27 cellular contexts compared by ENCODE assay signal in genomic region chr5:99179206-99179605, GRCh38.
"Had no signal": no experiment of that assay in that cellular context is flagged by ENCODE, and none has a peak within 500 bp of the region (broad histone marks: within the 10 kb centered on the region; RNA-seq: fewer than 3 reads in every experiment).

No MANE protein-coding gene starts in this region.

- H3K9me3 ChIP-seq: left ventricle myocardium inferior, neutrophil, ovary, right atrium auricular region, right lobe of liver, stomach, testis, thyroid gland, transverse colon, upper lobe of left lung, vagina had no signal

- H2AFZ ChIP-seq: hepatocyte had no signal

- H3K4me1 Mint-ChIP-seq: mesothelial cell of epicardium; naive B cell; stimulated activated naive B cell treated with anti-CD40 and anti-IgM and Interleukin-4, amounts not matched to agents 10 μg/mL and 1 μg/mL and 100 μg/mL, for 72 hours had no signal

- H3K4me1 ChIP-seq: left ventricle myocardium inferior, right atrium auricular region, right lobe of liver, stomach, testis, thyroid gland, transverse colon, upper lobe of left lung, vagina had no signal

- H3K9me3 Mint-ChIP-seq: mesothelial cell of epicardium; stimulated activated naive B cell treated with anti-CD40 and anti-IgM and Interleukin-4, amounts not matched to agents 10 μg/mL and 1 μg/mL and 100 μg/mL, for 72 hours had no signal

- H3K27me3 ChIP-seq: hepatocyte, neutrophil, ovary, right atrium auricular region, right lobe of liver, stomach, testis, thyroid gland, transverse colon, upper lobe of left lung, vagina had no signal

- H3K27ac ChIP-seq: hepatocyte, left ventricle myocardium inferior, neutrophil, ovary, right atrium auricular region, right lobe of liver, stomach, testis, thyroid gland, transverse colon, upper lobe of left lung, vagina had no signal

- H3K27me3 Mint-ChIP-seq: naive B cell; natural killer cell treated with Interleukin-12 subunit alpha and Interleukin-12 subunit beta and Interleukin-15 and Interleukin-18, amount 100 ng/mL, for 72 hours; progenitor cell of endocrine pancreas; stimulated activated naive B cell treated with anti-CD40 and anti-IgM and Interleukin-4, amounts not matched to agents 10 μg/mL and 1 μg/mL and 100 μg/mL, for 72 hours had no signal

- H3K4me3 ChIP-seq: hepatocyte, left ventricle myocardium inferior, lung, ovary, right atrium auricular region, right lobe of liver, smooth muscle cell, stomach, testis, thyroid gland, transverse colon, upper lobe of left lung, vagina had no signal

- H3K4me2 ChIP-seq: hepatocyte, smooth muscle cell had no signal

- H3K36me3 ChIP-seq: left ventricle myocardium inferior, neutrophil, ovary, right atrium auricular region, right lobe of liver, stomach, thyroid gland, transverse colon, upper lobe of left lung, vagina had no signal

- DNase-seq: islet precursor cell; left ventricle myocardium inferior; mesendoderm; naive B cell; occipital lobe; ovary; right lobe of liver; stimulated activated CD4-positive, alpha-beta T cell treated with anti-CD3 and anti-CD28 coated beads, Interleukin-1b, Interleukin-23, amount 100 ng/mL, for 48 hours; stimulated activated CD4-positive, alpha-beta T cell treated with anti-CD3 and anti-CD28 coated beads, Interleukin-2, amount 100 ng/mL, for 48 hours; stimulated activated CD4-positive, alpha-beta T cell treated with anti-CD3 and anti-CD28 coated beads, Interleukin-4, amount 100 ng/mL, for 4 hours; stimulated activated CD8-positive, alpha-beta memory T cell treated with anti-CD3 and anti-CD28 coated beads, Interleukin-4, amount 100 ng/mL, for 48 hours; stimulated activated naive B cell treated with anti-CD40 and anti-IgM and Interleukin-4, amounts not matched to agents 10 μg/mL and 1 μg/mL and 100 μg/mL, for 72 hours; stimulated activated naive CD8-positive, alpha-beta T cell treated with anti-CD3 and anti-CD28 coated beads, Interleukin-15, Interleukin-2, amounts not matched to agents 100 U/mL and 50 U/mL, for 24 hours; stomach; testis; thyroid gland; transverse colon; upper lobe of left lung had no signal

- ATAC-seq: natural killer cell treated with Interleukin-12 subunit alpha and Interleukin-12 subunit beta and Interleukin-15 and Interleukin-18, amount 100 ng/mL, for 72 hours; right lobe of liver; stimulated activated naive B cell treated with anti-CD40 and anti-IgM and Interleukin-4, amounts not matched to agents 10 μg/mL and 1 μg/mL and 100 μg/mL, for 72 hours; stimulated activated naive CD8-positive, alpha-beta T cell treated with anti-CD3 and anti-CD28 coated beads, Interleukin-15, Interleukin-2, amounts not matched to agents 100 U/mL and 50 U/mL, for 24 hours had no signal

- H3K79me2 ChIP-seq: hepatocyte had no signal

- H3K36me3 Mint-ChIP-seq: mesothelial cell of epicardium; naive B cell; natural killer cell treated with Interleukin-12 subunit alpha and Interleukin-12 subunit beta and Interleukin-15 and Interleukin-18, amount 100 ng/mL, for 72 hours; stimulated activated naive B cell treated with anti-CD40 and anti-IgM and Interleukin-4, amounts not matched to agents 10 μg/mL and 1 μg/mL and 100 μg/mL, for 72 hours had no signal

- H3K4me3 Mint-ChIP-seq: mesothelial cell of epicardium; naive B cell; natural killer cell treated with Interleukin-12 subunit alpha and Interleukin-12 subunit beta and Interleukin-15 and Interleukin-18, amount 100 ng/mL, for 72 hours; stimulated activated naive B cell treated with anti-CD40 and anti-IgM and Interleukin-4, amounts not matched to agents 10 μg/mL and 1 μg/mL and 100 μg/mL, for 72 hours had no signal

- H3K27ac Mint-ChIP-seq: mesothelial cell of epicardium; naive B cell; natural killer cell treated with Interleukin-12 subunit alpha and Interleukin-12 subunit beta and Interleukin-15 and Interleukin-18, amount 100 ng/mL, for 72 hours; progenitor cell of endocrine pancreas; stimulated activated naive B cell treated with anti-CD40 and anti-IgM and Interleukin-4, amounts not matched to agents 10 μg/mL and 1 μg/mL and 100 μg/mL, for 72 hours had no signal
